10 cellular contexts compared by ENCODE assay signal in genomic region chrX:6228720-6229119, GRCh38. TPM values are rescaled to one million over a fixed set of nuclear protein-coding genes. Genes with fewer than 3 reads are reported as not detected.
A peak's percentile ranks its signal among the peaks of the same experiment; 100 is the strongest.
DNase-seq lines count a peak whose midpoint lies in the region; ATAC-seq and TF ChIP-seq lines count a peak whose summit lies in the region.
"Had no signal": no experiment of that assay in that cellular context is flagged by ENCODE, and none has a peak within 500 bp of the region (broad histone marks: within the 10 kb centered on the region; RNA-seq: fewer than 3 reads in every experiment).

Gene NLGN4X, minus strand, starts transcription at chrX:6228867. Its CDS starts 77,401 bp downstream, at chrX:6151466.

- H3K4me3 ChIP-seq in heart right ventricle (peak within 1 kb of the TSS in 7 of 10 donors; percentile 8 to 52 (median 45)), neuron (ENCODE audit: low read length) (peak within 1 kb of the TSS; percentile 62)

- in situ Hi-C loops in Caki2 (cut with HindIII; ENCODE audit: low pct_unique_long_range_greater_than_20kb, low sequenced_read_pairs) = no loop called here
- in situ Hi-C loops in KBM-7 (cut with MboI; ENCODE audit: low pct_unique_long_range_greater_than_20kb, low sequenced_read_pairs) = no loop called here

- ATAC-seq in heart right ventricle (peak in 3 of 8 donors; percentile 9 to 48 (median 29)), HG02938 (IDR thresholded peaks at IDR 0.05; ENCODE audit: unreplicated experiment) (no peak), GM21526 (IDR thresholded peaks at IDR 0.05; ENCODE audit: low FRiP score, unreplicated experiment) (no peak)

- H3K27me3 ChIP-seq in heart right ventricle = peaks cover 0 to 70% (median 10%) of the 10 kb centered on the region in 7 donors
- H3K27me3 ChIP-seq in neuron (ENCODE audit: insufficient read depth, low read length) = no peaks in the 10 kb centered on the region

- DNase-seq in Caki2 (ENCODE audit: low read depth) (no peak), NCI-H526 treated with DMSO at 0.1 percent for 48 hours (lab: John Stamatoyannopoulos, UW) (peak; percentile 92), heart right ventricle (no peak), GM19238 (ENCODE audit: insufficient read length, low spot score) (no peak), KBM-7 (no peak)
- DNase-seq: cortex of kidney, kidney glomerular epithelial cell had no signal

- intact Hi-C loops in heart right ventricle (cut with DNase I) = loop anchor here in 1 of 10 donors (10.0 kb wide), 1 partner anchor 406 kb away; no protein-coding TSS in a partner anchor

- H3K4me1 ChIP-seq in heart right ventricle (peaks cover 0 to 9% (median 0%) of the 10 kb centered on the region in 9 donors), neuron (ENCODE audit: insufficient read depth, low read length) (peaks cover 7% of the 10 kb centered on the region)

- H3K36me3 ChIP-seq in heart right ventricle (no peaks in the 10 kb centered on the region), neuron (ENCODE audit: insufficient read depth, low read length) (no peaks in the 10 kb centered on the region)

- H3K9me3 ChIP-seq in heart right ventricle (no peaks in the 10 kb centered on the region), neuron (ENCODE audit: low read length) (no peaks in the 10 kb centered on the region)

- TF ChIP-seq CTCF in heart right ventricle (IDR thresholded peaks at IDR 0.05) = no peak

- WGBS in heart right ventricle, 2 donors = 1 to 2% methylated on average over 12 of the region's 12 CpGs

- no peak within 1 kb of the TSS for H3K27ac ChIP-seq in heart right ventricle

- H2AFZ ChIP-seq in neuron (ENCODE audit: low read depth, low read length) = no peak within 1 kb of the TSS

RNA-seq across cellular contexts. Expression of gene NLGN4X, which starts in this region (rescaled TPM):
- total RNA-seq in Caki2 (2014; rRNA removed; shearing (Covaris generic); ENCODE audit: low replicate concordance) = 12.5 and 36.6 TPM in 2 replicates
- 1 to 10 TPM in 9 of 10 donors, under 1 TPM in 1; 0.55 to 4.1 (median 1.7) TPM for total RNA-seq in heart right ventricle
- 1 to 10 TPM in 1 of 2 donors, under 1 TPM in 1; 0.37 to 1.3 TPM for polyA plus RNA-seq in heart right ventricle
